Comparison of ENCODE assay signal across 8 cellular contexts in the genomic region with DNA sequence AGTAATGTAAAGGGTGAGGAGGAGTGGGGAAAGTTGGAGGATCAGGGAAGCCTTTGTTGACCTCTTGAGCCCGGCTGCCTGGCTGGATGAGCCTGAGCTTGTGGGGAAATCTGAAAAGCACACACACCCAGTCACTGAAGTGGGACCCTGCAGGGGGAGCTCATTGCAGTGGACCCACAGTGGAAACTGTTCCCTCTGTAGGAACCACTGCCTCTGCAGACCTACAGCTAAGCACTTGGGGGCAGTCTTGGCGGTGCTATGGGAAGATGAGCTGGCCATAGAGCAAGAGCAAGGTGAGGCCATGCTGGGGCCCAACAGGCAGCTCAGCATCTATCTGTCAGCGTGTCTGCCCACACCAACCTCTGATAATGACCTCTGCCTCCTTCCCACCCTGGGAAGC.
DNase-seq lines count a peak whose midpoint lies in the region; ATAC-seq and TF ChIP-seq lines count a peak whose summit lies in the region.

No MANE protein-coding gene starts in this region.

- intact Hi-C loops in CD14-positive monocyte (cut with micrococcal nuclease): loop anchor here in 1 of 2 donors (5.0 kb wide), 1 partner anchor 303 kb away; no protein-coding TSS in a partner anchor

- H3K4me3 Mint-ChIP-seq in CD14-positive monocyte: no peak overlapping the region

- peak; percentile 46 for TF ChIP-seq CTCF in CD14-positive monocyte (IDR thresholded peaks at IDR 0.05)

- no peaks in the 10 kb centered on the region for H3K4me1 Mint-ChIP-seq in CD14-positive monocyte

- ATAC-seq in HG02798 (IDR thresholded peaks at IDR 0.05; ENCODE audit: poor library complexity, unreplicated experiment) (no peak), GM18858 (IDR thresholded peaks at IDR 0.05; ENCODE audit: unreplicated experiment) (no peak)

- DNase-seq in CD14-positive monocyte (ENCODE audit: low spot score) (no peak), M059J (ENCODE audit: low read depth) (peak; percentile 33), iPS DF 19.7 (ENCODE audit: low read depth, low spot score) (peak; percentile 84), ureter (ENCODE audit: low spot score) (no peak)
- peak; percentile 34 to 48 for DNase-seq in activated T-cell treated with anti-CD3 and anti-CD28 coated beads, Interleukin-2, amount 50 U/mL, for 48 hours
- DNase-seq in stimulated activated CD8-positive, alpha-beta memory T cell treated with anti-CD3 and anti-CD28 coated beads, Interleukin-12 subunit alpha, Interleukin-12 subunit beta, amount 100 ng/mL, for 4 hours (ENCODE audit: low read depth): peak; percentile 2

- peak overlapping the region in 1 of 7 donors; percentile 5 for H3K27ac Mint-ChIP-seq in CD14-positive monocyte

- no peaks in the 10 kb centered on the region for H3K36me3 Mint-ChIP-seq in CD14-positive monocyte

- peaks cover 2 to 13% (median 2%) of the 10 kb centered on the region in 3 donors for H3K27me3 Mint-ChIP-seq in CD14-positive monocyte (ENCODE audit: low read depth in 3 of 3)

- peaks cover 0 to 4% (median 0%) of the 10 kb centered on the region in 7 donors for H3K9me3 Mint-ChIP-seq in CD14-positive monocyte

Comparison
In these comparisons a context has a peak if more than half of its experiments do, and no peak if none do; other contexts are left out.
1. DNase-seq: peak in M059J (single experiment), activated T-cell treated with anti-CD3 and anti-CD28 coated beads, Interleukin-2, amount 50 U/mL, for 48 hours (2 of 2), iPS DF 19.7 (single experiment) and stimulated activated CD8-positive, alpha-beta memory T cell treated with anti-CD3 and anti-CD28 coated beads, Interleukin-12 subunit alpha, Interleukin-12 subunit beta, amount 100 ng/mL, for 4 hours (single experiment); none in CD14-positive monocyte (single experiment) and ureter (single experiment).